7 cellular contexts compared by ENCODE assay signal in genomic region chr10:12911795-12912194, GRCh38.
"Had no signal": no experiment of that assay in that cellular context is flagged by ENCODE, and none has a peak within 500 bp of the region (broad histone marks: within the 10 kb centered on the region; RNA-seq: fewer than 3 reads in every experiment).

No MANE protein-coding gene starts in this region.

- H3K4me2 ChIP-seq: KMS-11 had no signal

- ATAC-seq: HepG2 had no signal

- H3K9ac ChIP-seq: KMS-11 had no signal

- FAIRE-seq: HepG2, HTR-8/SVneo had no signal

- H3K27ac ChIP-seq: HL-60, KMS-11 had no signal

- DNase-seq: IMR-90, KBM-7, KG1 had no signal
